20 cellular contexts compared by ENCODE assay signal in the genomic region with DNA sequence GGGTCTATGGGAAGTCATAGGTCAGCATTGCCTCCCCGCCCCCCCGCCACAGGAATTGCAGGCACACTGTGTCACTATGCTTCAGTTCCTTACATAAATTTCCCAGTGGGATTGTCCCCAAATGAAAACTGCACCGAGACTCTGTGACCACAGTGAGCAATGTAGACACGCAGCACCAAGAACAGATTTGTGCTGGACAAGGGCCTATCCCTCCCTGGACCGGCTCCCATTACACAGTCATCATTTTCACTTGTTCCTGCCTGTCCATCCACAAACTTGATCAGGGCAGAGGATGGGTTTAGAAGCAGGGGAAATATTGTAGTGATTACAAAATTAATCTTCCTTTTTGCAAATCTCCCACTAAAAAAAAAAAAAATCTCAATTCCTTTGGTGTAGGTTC.
A peak's percentile ranks its signal among the peaks of the same experiment; 100 is the strongest.
DNase-seq lines count a peak whose midpoint lies in the region; ATAC-seq, FAIRE-seq and TF ChIP-seq lines count a peak whose summit lies in the region.
"Had no signal": no experiment of that assay in that cellular context is flagged by ENCODE, and none has a peak within 500 bp of the region (broad histone marks: within the 10 kb centered on the region; RNA-seq: fewer than 3 reads in every experiment).

No MANE protein-coding gene starts in this region.

- dilution Hi-C loops in keratinocyte (cut with MboI; ENCODE audit: extremely low pct_ligation_motif_present, low sequenced_read_pairs), result no loop called here

- no peaks in the 10 kb centered on the region for H4K20me1 ChIP-seq in OCI-LY1 (ENCODE audit: insufficient read depth, low read length)
- no peaks in the 10 kb centered on the region for H4K20me1 ChIP-seq in keratinocyte (ENCODE audit: control insufficient read depth, extremely low read depth, insufficient read depth, low read length)

- H3K27me3 ChIP-seq in OCI-LY1 (ENCODE audit: insufficient read depth, low read length), result no peaks in the 10 kb centered on the region
- H3K27me3 ChIP-seq in keratinocyte (ENCODE audit: control insufficient read depth, extremely low read depth, insufficient read depth, low read length), result no peaks in the 10 kb centered on the region
- H3K27me3 ChIP-seq: SJCRH30 had no signal

- FAIRE-seq in keratinocyte (lab: Jason Lieb, UNC), result peak; percentile 77
- FAIRE-seq: GM12892, GM18507, H1, K562 had no signal

- ATAC-seq in GM18873 (IDR thresholded peaks at IDR 0.05; ENCODE audit: low FRiP score, unreplicated experiment), result no peak
- ATAC-seq: K562 had no signal

- H3K36me3 Mint-ChIP-seq in activated naive CD4-positive, alpha-beta T cell treated with anti-CD3 and anti-CD28 coated beads for 36 hours (ENCODE audit: low read depth), result no peaks in the 10 kb centered on the region
- H3K36me3 Mint-ChIP-seq: CD8-positive, alpha-beta memory T cell had no signal

- H3K79me2 ChIP-seq in OCI-LY1 (ENCODE audit: insufficient read depth, low read length), result no peaks in the 10 kb centered on the region
- H3K79me2 ChIP-seq in keratinocyte (ENCODE audit: control insufficient read depth, insufficient read depth, low read length), result no peaks in the 10 kb centered on the region

- H3K36me3 ChIP-seq in OCI-LY1 (ENCODE audit: insufficient read depth, low read length), result no peaks in the 10 kb centered on the region
- H3K36me3 ChIP-seq in keratinocyte (ENCODE audit: control insufficient read depth in 2 of 2, extremely low read depth in 1 of 2, insufficient read depth in 2 of 2, low read length in 2 of 2), result no peaks in the 10 kb centered on the region
- H3K36me3 ChIP-seq: SJCRH30 had no signal

- no peaks in the 10 kb centered on the region for H3K9me2 ChIP-seq in OCI-LY1 (ENCODE audit: low read depth, low read length)

- intact Hi-C loops in activated naive CD4-positive, alpha-beta T cell treated with anti-CD3 and anti-CD28 coated beads for 36 hours (cut with micrococcal nuclease), result no loop called here

- no peaks in the 10 kb centered on the region for H3K9me1 ChIP-seq in keratinocyte (ENCODE audit: control insufficient read depth, extremely low read depth, insufficient read depth, low read length)

- H3K4me1 Mint-ChIP-seq in activated naive CD4-positive, alpha-beta T cell treated with anti-CD3 and anti-CD28 coated beads for 36 hours (ENCODE audit: low read depth), result no peaks in the 10 kb centered on the region

- H3K9ac ChIP-seq in OCI-LY1 (ENCODE audit: low read length), result no peak overlapping the region
- H3K9ac ChIP-seq in keratinocyte (ENCODE audit: control insufficient read depth, extremely low read depth, insufficient read depth, low read length), result no peak overlapping the region

- H3K9me3 Mint-ChIP-seq in activated naive CD4-positive, alpha-beta T cell treated with anti-CD3 and anti-CD28 coated beads for 36 hours, result no peaks in the 10 kb centered on the region
- H3K9me3 Mint-ChIP-seq: CD8-positive, alpha-beta memory T cell had no signal

- H2AFZ ChIP-seq in OCI-LY1 (ENCODE audit: low read length) (no peak overlapping the region), keratinocyte (ENCODE audit: control insufficient read depth, low read length) (no peak overlapping the region)

- H3K4me1 ChIP-seq in OCI-LY1 (ENCODE audit: insufficient read depth, low read length, severe bottlenecking) (peaks cover 66% of the 10 kb centered on the region), keratinocyte (ENCODE audit: control insufficient read depth, extremely low read depth, insufficient read depth, low read length) (peaks cover 11% of the 10 kb centered on the region)
- H3K4me1 ChIP-seq: SJCRH30 had no signal

- H3K9me3 ChIP-seq in OCI-LY1 (ENCODE audit: low read length) (no peaks in the 10 kb centered on the region), keratinocyte (ENCODE audit: control insufficient read depth, low read depth, low read length) (no peaks in the 10 kb centered on the region)
- H3K9me3 ChIP-seq: SJCRH30 had no signal

- H3K27me3 Mint-ChIP-seq in activated naive CD4-positive, alpha-beta T cell treated with anti-CD3 and anti-CD28 coated beads for 36 hours (ENCODE audit: low read depth), result no peaks in the 10 kb centered on the region
- H3K27me3 Mint-ChIP-seq: CD8-positive, alpha-beta memory T cell had no signal

- TF ChIP-seq CTCF in OCI-LY1 (IDR thresholded peaks at IDR 0.05; ENCODE audit: low read length) (no peak), keratinocyte (optimal IDR thresholded peaks at IDR 0.05 in 1 of 3, IDR thresholded peaks at IDR 0.05 in 1 of 3, conservative IDR thresholded peaks at IDR 0.05 in 1 of 3; ENCODE audit: extremely low read depth in 1 of 3, insufficient read depth in 2 of 3, low read length in 3 of 3) (peak in 1 of 3 experiments; percentile 10)

- H3F3A ChIP-seq in OCI-LY1 (ENCODE audit: insufficient read depth, low read length), result no peaks in the 10 kb centered on the region

- H3K27ac ChIP-seq in OCI-LY1 (ENCODE audit: low read depth, low read length, poor library complexity, severe bottlenecking) (peak overlapping the region; percentile 94), keratinocyte (ENCODE audit: control insufficient read depth, insufficient read depth, low read length) (no peak overlapping the region)
- H3K27ac ChIP-seq: SJCRH30 had no signal

- H3K4me3 ChIP-seq in OCI-LY1 (ENCODE audit: low read depth, low read length, poor library complexity, severe bottlenecking) (no peak overlapping the region), keratinocyte (ENCODE audit: control insufficient read depth in 2 of 3, extremely low read depth in 1 of 3, insufficient read depth in 2 of 3, low read depth in 1 of 3, low read length in 3 of 3) (no peak overlapping the region)
- H3K4me3 ChIP-seq: K562, SJCRH30 had no signal

- H3K4me2 ChIP-seq in OCI-LY1 (ENCODE audit: low read length) (no peak overlapping the region), keratinocyte (ENCODE audit: control insufficient read depth, extremely low read depth, insufficient read depth, low read depth, low read length) (no peak overlapping the region)

- CTCF ChIA-PET in activated naive CD4-positive, alpha-beta T cell treated with anti-CD3 and anti-CD28 coated beads for 36 hours (lab: Charles Lee), result no interaction called here

- H3K4me3 Mint-ChIP-seq in activated naive CD4-positive, alpha-beta T cell treated with anti-CD3 and anti-CD28 coated beads for 36 hours, result no peak overlapping the region
- H3K4me3 Mint-ChIP-seq: CD8-positive, alpha-beta memory T cell had no signal

- no peak overlapping the region for H3K27ac Mint-ChIP-seq in activated naive CD4-positive, alpha-beta T cell treated with anti-CD3 and anti-CD28 coated beads for 36 hours

- DNase-seq in AG08395 (ENCODE audit: low spot score) (peak; percentile 13), cerebellum (ENCODE audit: low spot score) (peak; percentile 28), keratinocyte (ENCODE audit: low read depth, low spot score) (no peak), T-helper 9 cell (no peak), NCI-H748 treated with DMSO at 0.1 percent for 48 hours (lab: John Stamatoyannopoulos, UW) (no peak)
- no peak for DNase-seq in activated naive CD4-positive, alpha-beta T cell treated with anti-CD3 and anti-CD28 coated beads for 36 hours
- DNase-seq: CD8-positive, alpha-beta memory T cell; DMS53; EL; NCI-H1694 treated with DMSO at 0.1 percent for 48 hours; NCI-H2107; NCI-H510A; NCI-H774; SJCRH30 had no signal

Comparison
In these comparisons a context has a peak if more than half of its experiments do, and no peak if none do; other contexts are left out.
1. DNase-seq: peak in AG08395 (single experiment) and cerebellum (single experiment); none in keratinocyte (single experiment), T-helper 9 cell (single experiment), activated naive CD4-positive, alpha-beta T cell treated with anti-CD3 and anti-CD28 coated beads for 36 hours (single experiment) and NCI-H748 treated with DMSO at 0.1 percent for 48 hours (single experiment).